In genomic region chr18:53380063-53380639, GRCh38 we compare ENCODE assay signal across 8 cellular contexts.
A peak's percentile ranks its signal among the peaks of the same experiment; 100 is the strongest.
DNase-seq lines count a peak whose midpoint lies in the region; ATAC-seq lines count a peak whose summit lies in the region.

No MANE protein-coding gene starts in this region.

- no peaks in the 10 kb centered on the region for H3K36me3 Mint-ChIP-seq in stimulated activated memory B cell treated with anti-CD40 and anti-IgM and Interleukin-4, amounts not matched to agents 10 μg/mL and 1 μg/mL and 100 μg/mL, for 72 hours

- no peak for ATAC-seq in stimulated activated memory B cell treated with anti-CD40 and anti-IgM and Interleukin-4, amounts not matched to agents 10 μg/mL and 1 μg/mL and 100 μg/mL, for 72 hours
- ATAC-seq in esophagus mucosa, result no peak
- ATAC-seq in HG03139 (IDR thresholded peaks at IDR 0.05; ENCODE audit: unreplicated experiment), result no peak

- H3K4me3 Mint-ChIP-seq in stimulated activated memory B cell treated with anti-CD40 and anti-IgM and Interleukin-4, amounts not matched to agents 10 μg/mL and 1 μg/mL and 100 μg/mL, for 72 hours, result no peak overlapping the region

- peak; percentile 60 for DNase-seq in NCI-H510A treated with DMSO at 0.1 percent for 48 hours (lab: John Stamatoyannopoulos, UW)
- DNase-seq in NCI-H510A (lab: John Stamatoyannopoulos, UW), result no peak
- peak; percentile 1 for DNase-seq in HuH-7 (ENCODE audit: low spot score)
- DNase-seq in SK-N-DZ (ENCODE audit: low spot score), result peak; percentile 8
- DNase-seq in iris pigment epithelial cell (ENCODE audit: low read depth), result peak; percentile 36

- no peak overlapping the region for H3K27ac Mint-ChIP-seq in stimulated activated memory B cell treated with anti-CD40 and anti-IgM and Interleukin-4, amounts not matched to agents 10 μg/mL and 1 μg/mL and 100 μg/mL, for 72 hours

- no peaks in the 10 kb centered on the region for H3K27me3 Mint-ChIP-seq in stimulated activated memory B cell treated with anti-CD40 and anti-IgM and Interleukin-4, amounts not matched to agents 10 μg/mL and 1 μg/mL and 100 μg/mL, for 72 hours

- no peaks in the 10 kb centered on the region for H3K4me1 Mint-ChIP-seq in stimulated activated memory B cell treated with anti-CD40 and anti-IgM and Interleukin-4, amounts not matched to agents 10 μg/mL and 1 μg/mL and 100 μg/mL, for 72 hours

- no peaks in the 10 kb centered on the region for H3K9me3 Mint-ChIP-seq in stimulated activated memory B cell treated with anti-CD40 and anti-IgM and Interleukin-4, amounts not matched to agents 10 μg/mL and 1 μg/mL and 100 μg/mL, for 72 hours
